In the genomic region with DNA sequence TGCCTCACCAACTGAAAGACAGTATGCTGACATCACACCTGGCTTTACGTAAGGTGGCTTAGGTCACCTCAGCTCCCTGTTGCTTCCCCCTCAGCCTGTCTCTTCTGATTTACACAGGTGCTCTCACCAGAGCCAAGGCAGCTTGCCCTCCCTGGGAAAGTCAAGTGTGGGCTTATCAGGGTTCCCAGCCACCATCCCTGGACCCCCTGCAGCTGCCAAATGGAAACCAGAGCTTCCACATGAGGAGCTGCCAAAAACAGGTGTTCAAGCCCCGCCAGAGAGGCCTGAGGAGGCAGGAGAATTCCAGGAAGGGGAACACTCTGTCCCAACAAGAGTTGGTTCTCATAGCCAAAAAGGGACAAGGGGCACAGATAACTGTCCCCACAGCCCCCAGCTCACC, we compare ENCODE assay signal across 24 cellular contexts.
"Had no signal": no experiment of that assay in that cellular context is flagged by ENCODE, and none has a peak within 500 bp of the region (broad histone marks: within the 10 kb centered on the region; RNA-seq: fewer than 3 reads in every experiment).

No MANE protein-coding gene starts in this region.

- H3K4me3 Mint-ChIP-seq: endodermal cell; natural killer cell; stimulated activated effector memory CD8-positive, alpha-beta T cell treated with anti-CD3 and anti-CD28 coated beads, Interleukin-12 subunit alpha, Interleukin-12 subunit beta, amount 100 ng/mL, for 72 hours had no signal

- H3K4me3 ChIP-seq: dorsolateral prefrontal cortex, gastrocnemius medialis, lower lobe of right lung, ovary, stomach, thyroid gland, vagina had no signal

- H3K9me3 Mint-ChIP-seq: endodermal cell; natural killer cell; stimulated activated effector memory CD8-positive, alpha-beta T cell treated with anti-CD3 and anti-CD28 coated beads, Interleukin-12 subunit alpha, Interleukin-12 subunit beta, amount 100 ng/mL, for 72 hours had no signal

- H3K36me3 Mint-ChIP-seq: natural killer cell; stimulated activated effector memory CD8-positive, alpha-beta T cell treated with anti-CD3 and anti-CD28 coated beads, Interleukin-12 subunit alpha, Interleukin-12 subunit beta, amount 100 ng/mL, for 72 hours had no signal

- H3K9me3 ChIP-seq: gastrocnemius medialis, lower lobe of right lung, ovary, stomach, thyroid gland, vagina had no signal

- H3K4me1 ChIP-seq: lower lobe of right lung had no signal

- H3K4me1 Mint-ChIP-seq: endodermal cell; stimulated activated effector memory CD8-positive, alpha-beta T cell treated with anti-CD3 and anti-CD28 coated beads, Interleukin-12 subunit alpha, Interleukin-12 subunit beta, amount 100 ng/mL, for 72 hours had no signal

- DNase-seq: dorsolateral prefrontal cortex; effector CD4-positive, alpha-beta T cell; endodermal cell; foreskin fibroblast; gastrocnemius medialis; head of caudate nucleus; lower lobe of right lung; natural killer cell; occipital lobe; ovary; stimulated activated CD4-positive, alpha-beta T cell treated with anti-CD3 and anti-CD28 coated beads, Interleukin-2, amount 100 ng/mL, for 24 hours; stimulated activated CD4-positive, alpha-beta T cell treated with anti-CD3 and anti-CD28 coated beads, Interleukin-4, amount 100 ng/mL, for 24 hours; stimulated activated naive CD4-positive, alpha-beta T cell treated with Interleukin-2 at 50 U/mL for 16 hours; stomach; thyroid gland; trophoblast cell had no signal

- H3K27ac ChIP-seq: epithelial cell of prostate, lower lobe of right lung, ovary, stomach, thyroid gland, vagina had no signal

- H3K27ac Mint-ChIP-seq: natural killer cell; stimulated activated effector memory CD8-positive, alpha-beta T cell treated with anti-CD3 and anti-CD28 coated beads, Interleukin-12 subunit alpha, Interleukin-12 subunit beta, amount 100 ng/mL, for 72 hours had no signal

- ATAC-seq: esophagus mucosa; gastrocnemius medialis; left ventricle myocardium superior; lower lobe of right lung; natural killer cell; sciatic nerve; stimulated activated effector memory CD8-positive, alpha-beta T cell treated with anti-CD3 and anti-CD28 coated beads, Interleukin-12 subunit alpha, Interleukin-12 subunit beta, amount 100 ng/mL, for 72 hours had no signal

- H3K27me3 ChIP-seq: gastrocnemius medialis, ovary, thyroid gland, vagina had no signal

- H3K36me3 ChIP-seq: gastrocnemius medialis, lower lobe of right lung, ovary, stomach, thyroid gland, vagina had no signal

- FAIRE-seq: colon, keratinocyte had no signal
